Comparison of ENCODE assay signal across 20 cellular contexts in the genomic region with DNA sequence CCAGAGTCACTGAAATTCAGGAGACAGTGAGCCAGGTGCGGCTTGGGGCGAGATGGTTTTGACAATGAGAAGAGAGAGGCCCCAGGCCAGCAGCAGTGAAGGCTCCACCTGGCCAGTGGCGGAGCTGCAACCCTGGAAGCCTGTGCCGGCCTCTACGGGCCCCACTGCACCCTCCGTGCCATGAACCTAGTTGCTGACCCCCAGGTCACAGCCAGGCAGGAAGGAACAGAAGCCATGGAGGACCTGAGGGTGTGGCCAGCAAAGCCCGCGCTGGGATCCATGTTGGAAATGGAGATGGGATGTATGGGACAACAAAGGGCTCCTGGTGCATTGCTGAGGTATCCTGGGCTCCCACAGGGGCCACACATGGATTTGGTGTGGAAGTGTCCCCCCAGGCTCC.
DNase-seq lines count a peak whose midpoint lies in the region; ATAC-seq and TF ChIP-seq lines count a peak whose summit lies in the region.
"Had no signal": no experiment of that assay in that cellular context is flagged by ENCODE, and none has a peak within 500 bp of the region (broad histone marks: within the 10 kb centered on the region; RNA-seq: fewer than 3 reads in every experiment).

No MANE protein-coding gene starts in this region.

- H3K4me3 ChIP-seq in SK-N-SH (ENCODE audit: low read depth in 2 of 2, low read length in 1 of 2) (no peak overlapping the region), lower leg skin (ENCODE audit: low read depth, poor library complexity, severe bottlenecking) (no peak overlapping the region), neural progenitor cell (no peak overlapping the region)
- H3K4me3 ChIP-seq: A549, GM23338 had no signal

- H3K36me3 Mint-ChIP-seq in neural progenitor cell: no peaks in the 10 kb centered on the region
- H3K36me3 Mint-ChIP-seq in activated CD4-positive, alpha-beta T cell treated with anti-CD3 and anti-CD28 coated beads, Interleukin-2, amount 10 ng/mL, durations not matched to agents 7 days and 5 days (ENCODE audit: low read depth): no peaks in the 10 kb centered on the region
- no peaks in the 10 kb centered on the region for H3K36me3 Mint-ChIP-seq in activated naive CD8-positive, alpha-beta T cell treated with anti-CD3 and anti-CD28 coated beads for 36 hours
- H3K36me3 Mint-ChIP-seq: IgD-negative memory B cell had no signal

- no peak for TF ChIP-seq RAD21 in SK-N-SH (IDR thresholded peaks at IDR 0.05; ENCODE audit: low read length)

- CTCF ChIA-PET in SK-N-SH (lab: Yijun Ruan, JAX): no interaction called here
- CTCF ChIA-PET in activated CD4-positive, alpha-beta T cell treated with anti-CD3 and anti-CD28 coated beads, Interleukin-2, amount 10 ng/mL, durations not matched to agents 7 days and 5 days (lab: Charles Lee): no interaction called here

- peaks cover 11% of the 10 kb centered on the region for H3K4me1 Mint-ChIP-seq in neural progenitor cell
- no peaks in the 10 kb centered on the region for H3K4me1 Mint-ChIP-seq in activated CD4-positive, alpha-beta T cell treated with anti-CD3 and anti-CD28 coated beads, Interleukin-2, amount 10 ng/mL, durations not matched to agents 7 days and 5 days
- no peaks in the 10 kb centered on the region for H3K4me1 Mint-ChIP-seq in activated naive CD8-positive, alpha-beta T cell treated with anti-CD3 and anti-CD28 coated beads for 36 hours
- H3K4me1 Mint-ChIP-seq: IgD-negative memory B cell had no signal

- H3K9me3 Mint-ChIP-seq in neural progenitor cell: no peaks in the 10 kb centered on the region
- H3K9me3 Mint-ChIP-seq in activated CD4-positive, alpha-beta T cell treated with anti-CD3 and anti-CD28 coated beads, Interleukin-2, amount 10 ng/mL, durations not matched to agents 7 days and 5 days: no peaks in the 10 kb centered on the region
- no peaks in the 10 kb centered on the region for H3K9me3 Mint-ChIP-seq in activated naive CD8-positive, alpha-beta T cell treated with anti-CD3 and anti-CD28 coated beads for 36 hours
- H3K9me3 Mint-ChIP-seq: CD4-positive, alpha-beta T cell; GM23338 had no signal

- TF ChIP-seq CTCF in SK-N-SH (IDR thresholded peaks at IDR 0.05): no peak
- TF ChIP-seq CTCF in lower leg skin (IDR thresholded peaks at IDR 0.05): no peak
- no peak for TF ChIP-seq CTCF in neural progenitor cell (IDR thresholded peaks at IDR 0.05)

- no peak for TF ChIP-seq POLR2A in lower leg skin (IDR thresholded peaks at IDR 0.05)

- TF ChIP-seq EP300 in SK-N-SH (IDR thresholded peaks at IDR 0.05; ENCODE audit: borderline replicate concordance in 1 of 2, low read depth in 1 of 2, low read length in 1 of 2): no peak

- no peak overlapping the region for H3K27ac Mint-ChIP-seq in neural progenitor cell
- H3K27ac Mint-ChIP-seq in activated CD4-positive, alpha-beta T cell treated with anti-CD3 and anti-CD28 coated beads, Interleukin-2, amount 10 ng/mL, durations not matched to agents 7 days and 5 days: no peak overlapping the region
- no peak overlapping the region for H3K27ac Mint-ChIP-seq in activated naive CD8-positive, alpha-beta T cell treated with anti-CD3 and anti-CD28 coated beads for 36 hours
- H3K27ac Mint-ChIP-seq: CD4-positive, alpha-beta T cell; GM23338; HFFc6 had no signal

- intact Hi-C loops in lower leg skin (cut with DNase I; ENCODE audit: low total_unique reads): no loop called here

- H4K20me1 ChIP-seq in SK-N-SH (ENCODE audit: insufficient read depth) (no peaks in the 10 kb centered on the region), neural progenitor cell (ENCODE audit: low read depth) (no peaks in the 10 kb centered on the region)

- ATAC-seq in SK-N-SH treated with all-trans-retinoic acid at 6 μM for 48 hours: no peak
- ATAC-seq: A549, GM23338, HCT116, HepG2 had no signal

- peaks cover 10% of the 10 kb centered on the region for H3K27me3 Mint-ChIP-seq in neural progenitor cell (ENCODE audit: insufficient read depth, low read depth)
- no peaks in the 10 kb centered on the region for H3K27me3 Mint-ChIP-seq in activated CD4-positive, alpha-beta T cell treated with anti-CD3 and anti-CD28 coated beads, Interleukin-2, amount 10 ng/mL, durations not matched to agents 7 days and 5 days
- no peaks in the 10 kb centered on the region for H3K27me3 Mint-ChIP-seq in activated naive CD8-positive, alpha-beta T cell treated with anti-CD3 and anti-CD28 coated beads for 36 hours
- H3K27me3 Mint-ChIP-seq: CD4-positive, alpha-beta T cell; IgD-negative memory B cell had no signal

- H3F3A ChIP-seq in SK-N-SH (replicated peaks; ENCODE audit: insufficient read depth) (no peaks in the 10 kb centered on the region), neural progenitor cell (ENCODE audit: low read depth) (peaks cover 4% of the 10 kb centered on the region)

- H3K79me2 ChIP-seq in SK-N-SH (ENCODE audit: insufficient read depth) (no peaks in the 10 kb centered on the region), neural progenitor cell (ENCODE audit: low read depth) (no peaks in the 10 kb centered on the region)

- H3K36me3 ChIP-seq in SK-N-SH (replicated peaks in 1 of 2; ENCODE audit: control insufficient read depth in 1 of 2, insufficient read depth in 2 of 2, low read length in 1 of 2): no peaks in the 10 kb centered on the region
- H3K36me3 ChIP-seq in neural progenitor cell: no peaks in the 10 kb centered on the region

- no peaks in the 10 kb centered on the region; the same call in 1 of the 2 replicates for H3K27me3 ChIP-seq in SK-N-SH (ENCODE audit: insufficient read depth)
- H3K27me3 ChIP-seq in neural progenitor cell: no peaks in the 10 kb centered on the region

- H3K9me3 ChIP-seq in SK-N-SH (no peaks in the 10 kb centered on the region), neural progenitor cell (ENCODE audit: low read depth) (no peaks in the 10 kb centered on the region)
- H3K9me3 ChIP-seq: A549 had no signal

- no peak overlapping the region for H3K9ac ChIP-seq in SK-N-SH
- no peak overlapping the region for H3K9ac ChIP-seq in neural progenitor cell

- DNase-seq in SK-N-SH (peak; percentile 4), lower leg skin (ENCODE audit: low spot score in 2 of 2) (peak; percentile 0 to 74), neural progenitor cell (ENCODE audit: low spot score) (no peak)
- DNase-seq in activated CD4-positive, alpha-beta T cell treated with anti-CD3 and anti-CD28 coated beads, Interleukin-2, amount 10 ng/mL, durations not matched to agents 7 days and 5 days: no peak
- DNase-seq in effector CD4-positive, alpha-beta T cell: no peak
- no peak for DNase-seq in activated naive CD8-positive, alpha-beta T cell treated with anti-CD3 and anti-CD28 coated beads for 36 hours
- DNase-seq: AML-193; CD4-positive, alpha-beta T cell; DMS153; DMS79; GDM1; HFFc6 had no signal

- H3K4me2 ChIP-seq in SK-N-SH (no peak overlapping the region), neural progenitor cell (no peak overlapping the region)
- H3K4me2 ChIP-seq: A549, GM23338 had no signal

- no peaks in the 10 kb centered on the region for H3K4me1 ChIP-seq in SK-N-SH (ENCODE audit: control insufficient read depth in 1 of 2, insufficient read depth in 2 of 2, low read depth in 1 of 2, low read length in 1 of 2)
- H3K4me1 ChIP-seq in neural progenitor cell: no peaks in the 10 kb centered on the region
- H3K4me1 ChIP-seq: A549 had no signal

- POLR2A ChIA-PET in SK-N-SH (lab: Yijun Ruan, JAX): no interaction called here
- POLR2A ChIA-PET in activated CD4-positive, alpha-beta T cell treated with anti-CD3 and anti-CD28 coated beads, Interleukin-2, amount 10 ng/mL, durations not matched to agents 7 days and 5 days (lab: Charles Lee): no interaction called here

- H2AFZ ChIP-seq in SK-N-SH (ENCODE audit: low read depth) (no peak overlapping the region), neural progenitor cell (replicated peaks) (no peak overlapping the region)
- H2AFZ ChIP-seq: GM23338 had no signal

- H3K27ac ChIP-seq in SK-N-SH (ENCODE audit: low read depth in 2 of 2, low read length in 1 of 2): no peak overlapping the region
- H3K27ac ChIP-seq in neural progenitor cell: no peak overlapping the region
- H3K27ac ChIP-seq: 22Rv1, A549, C4-2B had no signal

- no peaks in the 10 kb centered on the region for H3K9me2 ChIP-seq in SK-N-SH

- peak overlapping the region; percentile 61 for H3K4me3 Mint-ChIP-seq in neural progenitor cell
- H3K4me3 Mint-ChIP-seq in activated CD4-positive, alpha-beta T cell treated with anti-CD3 and anti-CD28 coated beads, Interleukin-2, amount 10 ng/mL, durations not matched to agents 7 days and 5 days: no peak overlapping the region
- H3K4me3 Mint-ChIP-seq in activated naive CD8-positive, alpha-beta T cell treated with anti-CD3 and anti-CD28 coated beads for 36 hours: no peak overlapping the region
- H3K4me3 Mint-ChIP-seq: CD4-positive, alpha-beta T cell; GM23338; HFFc6; IgD-negative memory B cell had no signal

- 30% methylated on average over 4 of the region's 8 CpGs for WGBS in SK-N-SH (ENCODE audit: low lambda C conversion rate)
- 85% methylated on average over 7 to 8 of the region's 8 CpGs for WGBS in lower leg skin, 2 donors

TF ChIP-seq in SK-N-SH, 30 proteins besides CTCF, POLR2A, EP300 and RAD21 (continues in another document):
- TF ChIP-seq, protein P1, sequence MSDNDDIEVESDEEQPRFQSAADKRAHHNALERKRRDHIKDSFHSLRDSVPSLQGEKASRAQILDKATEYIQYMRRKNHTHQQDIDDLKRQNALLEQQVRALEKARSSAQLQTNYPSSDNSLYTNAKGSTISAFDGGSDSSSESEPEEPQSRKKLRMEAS (IDR thresholded peaks at IDR 0.05; ENCODE audit: low read depth): no peak
- TF ChIP-seq MEF2A (IDR thresholded peaks at IDR 0.05; ENCODE audit: borderline replicate concordance, low read depth) (no peak), POLR2AphosphoS5 (IDR thresholded peaks at IDR 0.05; ENCODE audit: low read depth, low read length) (no peak), GATA2 (CRISPR knock-in tag; IDR thresholded peaks at IDR 0.05) (no peak), ELF1 (IDR thresholded peaks at IDR 0.05) (no peak)

TF ChIP-seq in SK-N-SH treated with all-trans-retinoic acid at 6 μM for 48 hours, 23 proteins besides CTCF, POLR2A, EP300 and RAD21 (continues in another document):
- TF ChIP-seq TOX (CRISPR knock-in tag; IDR thresholded peaks at IDR 0.05; ENCODE audit: borderline replicate concordance) (no peak), OSR1 (CRISPR knock-in tag; IDR thresholded peaks at IDR 0.05) (no peak)

Comparison
In these comparisons a context has a peak if more than half of its experiments do, and no peak if none do; other contexts are left out.
1. DNase-seq: peak in SK-N-SH (single experiment) and lower leg skin (2 of 2); none in neural progenitor cell (single experiment), activated CD4-positive, alpha-beta T cell treated with anti-CD3 and anti-CD28 coated beads, Interleukin-2, amount 10 ng/mL, durations not matched to agents 7 days and 5 days (single experiment), effector CD4-positive, alpha-beta T cell (single experiment) and activated naive CD8-positive, alpha-beta T cell treated with anti-CD3 and anti-CD28 coated beads for 36 hours (single experiment).